In genomic region chrX:23694606-23695005, GRCh38 we compare ENCODE assay signal across 9 cellular contexts.
DNase-seq lines count a peak whose midpoint lies in the region; TF ChIP-seq lines count a peak whose summit lies in the region.
"Had no signal": no experiment of that assay in that cellular context is flagged by ENCODE, and none has a peak within 500 bp of the region (broad histone marks: within the 10 kb centered on the region; RNA-seq: fewer than 3 reads in every experiment).

No MANE protein-coding gene starts in this region.

- H3K9me3 ChIP-seq in HEK293 (ENCODE audit: control insufficient read depth, insufficient read depth, low read depth, low read length) (no peaks in the 10 kb centered on the region), neutrophil (no peaks in the 10 kb centered on the region)
- H3K9me3 ChIP-seq: BLaER1 treated with 17β-estradiol and CSF1 and Interleukin-3, amounts not matched to agents 10 nM and 100 nM had no signal

- H3K27ac ChIP-seq in HEK293 (ENCODE audit: extremely low read depth, low read depth, low read length) = no peak overlapping the region
- H3K27ac ChIP-seq in neutrophil = no peak overlapping the region
- H3K27ac ChIP-seq: BLaER1 treated with 17β-estradiol and CSF1 and Interleukin-3, amounts not matched to agents 10 nM and 100 nM had no signal

- no peaks in the 10 kb centered on the region for H3K27me3 ChIP-seq in neutrophil
- H3K27me3 ChIP-seq: BLaER1 treated with 17β-estradiol and CSF1 and Interleukin-3, amounts not matched to agents 10 nM and 100 nM had no signal

- peak; percentile 12 for DNase-seq in NCI-H1436 (lab: John Stamatoyannopoulos, UW)
- DNase-seq in NCI-H1436 treated with DMSO at 0.1 percent for 48 hours (lab: John Stamatoyannopoulos, UW) = no peak
- peak; percentile 5 to 60 for DNase-seq in NCI-H446 (lab: John Stamatoyannopoulos, UW)
- peak; percentile 18 for DNase-seq in activated T-cell treated with anti-CD3 and anti-CD28 coated beads for 24 hours (ENCODE audit: low read depth)
- peak; percentile 32 for DNase-seq in fibroblast of the conjunctiva (ENCODE audit: low read depth)
- DNase-seq in OCI-M2 (lab: John Stamatoyannopoulos, UW; ENCODE audit: unreplicated experiment) = no peak

- no peaks in the 10 kb centered on the region for H3K36me3 ChIP-seq in HEK293 (ENCODE audit: control insufficient read depth in 2 of 2, insufficient read depth in 1 of 2, low read length in 2 of 2)
- no peaks in the 10 kb centered on the region for H3K36me3 ChIP-seq in neutrophil
- H3K36me3 ChIP-seq: BLaER1 treated with 17β-estradiol and CSF1 and Interleukin-3, amounts not matched to agents 10 nM and 100 nM had no signal

- no peaks in the 10 kb centered on the region for H3K4me1 ChIP-seq in HEK293 (ENCODE audit: control insufficient read depth, insufficient read depth, low read length)
- no peaks in the 10 kb centered on the region for H3K4me1 ChIP-seq in neutrophil (ENCODE audit: control insufficient read depth in 1 of 2, insufficient read depth in 1 of 2, low read depth in 1 of 2, low read length in 1 of 2)

- CTCF ChIA-PET in HEK293 (lab: Yijun Ruan, JAX) = interaction anchor here (0.5 to 9.1 kb wide), 15 partner anchors 11 to 1593 kb away, joined by 3 to 130 read pairs (median 3); partner anchors contain the start of gene EIF2S3

- POLR2A ChIA-PET in HEK293 (lab: Yijun Ruan, JAX) = no interaction called here

- H3K4me3 ChIP-seq in HEK293 (ENCODE audit: low read depth, low read length) (no peak overlapping the region), neutrophil (ENCODE audit: low read depth in 1 of 2, low read length in 1 of 2) (no peak overlapping the region)
- H3K4me3 ChIP-seq: BLaER1 treated with 17β-estradiol and CSF1 and Interleukin-3, amounts not matched to agents 10 nM and 100 nM had no signal

- TF ChIP-seq CTCF in HEK293 (tag by site-specific recombination; IDR thresholded peaks at IDR 0.05) (no peak), neutrophil (IDR thresholded peaks at IDR 0.05) (peak; percentile 59)

TF ChIP-seq in HEK293, 187 proteins besides CTCF, POLR2A, EP300 and RAD21:
- no peak for TF ChIP-seq ZNF416 (tag by site-specific recombination; IDR thresholded peaks at IDR 0.05)
- TF ChIP-seq ZNF221 (tag by site-specific recombination; IDR thresholded peaks at IDR 0.05; ENCODE audit: borderline replicate concordance) = no peak
- TF ChIP-seq ZNF426 (tag by site-specific recombination; IDR thresholded peaks at IDR 0.05) = no peak
- no peak for TF ChIP-seq PRDM10 (tag by site-specific recombination; IDR thresholded peaks at IDR 0.05)
- TF ChIP-seq ZNF341 (tag by site-specific recombination; IDR thresholded peaks at IDR 0.05; ENCODE audit: low read depth) = no peak
- peak; percentile 38 for TF ChIP-seq ZNF654 (tag by site-specific recombination; IDR thresholded peaks at IDR 0.05; ENCODE audit: low read depth)
- no peak for TF ChIP-seq ZNF302 (tag by site-specific recombination; IDR thresholded peaks at IDR 0.05; ENCODE audit: low read depth)
- no peak for TF ChIP-seq ZNF558 (tag by site-specific recombination; IDR thresholded peaks at IDR 0.05)

Comparison
In these comparisons a context has a peak if more than half of its experiments do, and no peak if none do; other contexts are left out.
1. DNase-seq: peak in NCI-H1436 (single experiment), NCI-H446 (2 of 2), activated T-cell treated with anti-CD3 and anti-CD28 coated beads for 24 hours (single experiment) and fibroblast of the conjunctiva (single experiment); none in NCI-H1436 treated with DMSO at 0.1 percent for 48 hours (single experiment) and OCI-M2 (single experiment).